ENCODE assay signal across 8 cellular contexts in genomic region chr15:75449585-75450306, GRCh38. TPM values are rescaled to one million over a fixed set of nuclear protein-coding genes. Genes with fewer than 3 reads are reported as not detected.
A peak's percentile ranks its signal among the peaks of the same experiment; 100 is the strongest.
DNase-seq lines count a peak whose midpoint lies in the region; ATAC-seq and TF ChIP-seq lines count a peak whose summit lies in the region.

No MANE protein-coding gene starts in this region.

- H3K9me3 Mint-ChIP-seq in MCF 10A (ENCODE audit: unreplicated experiment): no peaks in the 10 kb centered on the region
- H3K9me3 Mint-ChIP-seq in mesothelial cell of epicardium: no peaks in the 10 kb centered on the region

- no peak for TF ChIP-seq CTCF in heart left ventricle (IDR thresholded peaks at IDR 0.05)
- no peak for TF ChIP-seq CTCF in MCF 10A (IDR thresholded peaks at IDR 0.05; ENCODE audit: unreplicated experiment)
- no peak for TF ChIP-seq CTCF in mesothelial cell of epicardium (IDR thresholded peaks at IDR 0.05; ENCODE audit: unreplicated experiment)
- no peak for TF ChIP-seq CTCF in uterus (IDR thresholded peaks at IDR 0.05)

- H3K27me3 ChIP-seq in heart left ventricle: no peaks in the 10 kb centered on the region
- no peaks in the 10 kb centered on the region for H3K27me3 ChIP-seq in uterus

- H3K36me3 ChIP-seq in heart left ventricle: peaks cover 0 to 18% (median 0%) of the 10 kb centered on the region in 9 donors
- no peaks in the 10 kb centered on the region for H3K36me3 ChIP-seq in uterus

- TSS peak; percentile 4 for BruUV-seq in MCF 10A (replicated peaks; lab: Mats Ljungman, UMichigan)

- WGBS in heart left ventricle, 4 donors: 54 to 62% (median 60%) methylated on average over 14 of the region's 14 CpGs

- intact Hi-C loops in heart left ventricle (cut with DNase I) (loop anchor here in 7 of 10 donors (5.0 to 10.0 kb wide), 7 partner anchors 82 to 407 kb away; partner anchors contain the start of genes MAN2C1 (in 6 of the 7), IMP3 (in 3 of the 7), PTPN9 (in 2 of the 7) and SNUPN (in 2 of the 7)), left ventricle myocardium superior (cut with micrococcal nuclease) (no loop called here), MCF 10A (cut with micrococcal nuclease) (loop anchor here (5.0 kb wide), 2 partner anchors 128 to 178 kb away; partner anchors contain the start of genes PTPN9 and SNUPN), uterus (cut with DNase I; ENCODE audit: low total_unique reads) (no loop called here)

- CTCF ChIA-PET in MCF 10A (lab: Yijun Ruan, JAX): interaction anchor here (0.7 kb wide), 1 partner anchor 1714 kb away, joined by 3 read pairs; no protein-coding TSS in a partner anchor

- ATAC-seq in heart left ventricle (no peak), left ventricle myocardium superior (no peak), GM21381 (IDR thresholded peaks at IDR 0.05; ENCODE audit: unreplicated experiment) (no peak)

- no peaks in the 10 kb centered on the region for H3K27me3 Mint-ChIP-seq in MCF 10A (ENCODE audit: insufficient read depth, unreplicated experiment)
- no peaks in the 10 kb centered on the region for H3K27me3 Mint-ChIP-seq in mesothelial cell of epicardium (ENCODE audit: low read depth)

- no peak for DNase-seq in heart left ventricle
- no peak for DNase-seq in left ventricle myocardium superior
- DNase-seq in MCF 10A (ENCODE audit: unreplicated experiment): no peak
- no peak for DNase-seq in mesothelial cell of epicardium (ENCODE audit: low spot score in 2 of 2, unreplicated experiment in 2 of 2)
- DNase-seq in uterus: peak in 1 of 2 donors; percentile 23
- DNase-seq in stimulated activated CD4-positive, alpha-beta T cell treated with anti-CD3 and anti-CD28 coated beads, Interleukin-12 subunit alpha, Interleukin-12 subunit beta, amount 100 ng/mL, for 4 hours: no peak
- DNase-seq in NCI-H524 treated with DMSO at 0.1 percent for 48 hours (lab: John Stamatoyannopoulos, UW): no peak

- H3K4me1 ChIP-seq in heart left ventricle: peaks cover 4 to 60% (median 21%) of the 10 kb centered on the region in 12 donors
- peaks cover 6 to 7% of the 10 kb centered on the region in 2 donors for H3K4me1 ChIP-seq in uterus

- peak overlapping the region; percentile 48 to 97 (median 90) for H3K4me3 ChIP-seq in heart left ventricle
- peak overlapping the region; percentile 83 to 97 for H3K4me3 ChIP-seq in uterus

- peak overlapping the region; percentile 89 for H3K4me3 Mint-ChIP-seq in MCF 10A (ENCODE audit: unreplicated experiment)
- peak overlapping the region; percentile 92 for H3K4me3 Mint-ChIP-seq in mesothelial cell of epicardium

- POLR2A ChIA-PET in MCF 10A (lab: Yijun Ruan, JAX): interaction anchor here (0.6 to 9.2 kb wide), 11 partner anchors 14 to 217 kb away, joined by 3 to 245 read pairs (median 6); partner anchors contain the start of genes IMP3, MAN2C1, PTPN9 and SNX33

- peaks cover 22% of the 10 kb centered on the region for H3K4me1 Mint-ChIP-seq in MCF 10A (ENCODE audit: insufficient read depth, unreplicated experiment)
- peaks cover 20% of the 10 kb centered on the region for H3K4me1 Mint-ChIP-seq in mesothelial cell of epicardium

- H3K36me3 Mint-ChIP-seq in MCF 10A (ENCODE audit: insufficient read depth, unreplicated experiment) (peaks cover 40% of the 10 kb centered on the region), mesothelial cell of epicardium (peaks cover 8% of the 10 kb centered on the region)

- TF ChIP-seq POLR2A in heart left ventricle (IDR thresholded peaks at IDR 0.05) (no peak), uterus (IDR thresholded peaks at IDR 0.05) (no peak)

- peak overlapping the region; percentile 85 for H3K27ac Mint-ChIP-seq in MCF 10A (ENCODE audit: low read depth, unreplicated experiment)
- peak overlapping the region; percentile 99 for H3K27ac Mint-ChIP-seq in mesothelial cell of epicardium

- H3K9me3 ChIP-seq in heart left ventricle (no peaks in the 10 kb centered on the region), uterus (no peaks in the 10 kb centered on the region)

- peak overlapping the region in 11 of 12 donors; percentile 89 to 100 (median 96) for H3K27ac ChIP-seq in heart left ventricle
- peak overlapping the region; percentile 99 to 100 for H3K27ac ChIP-seq in uterus

RNA-seq across cellular contexts. Expression of gene SIN3A, which starts 1.7 kb away (rescaled TPM):
- total RNA-seq in heart left ventricle: 10 to 100 TPM; 17.1 to 43.5 (median 31.8) TPM
- 10 to 100 TPM in 1 of 2 donors, 1 to 10 TPM in 1; 5.6 to 17.7 TPM for polyA plus RNA-seq in heart left ventricle
- 28.3 TPM for total RNA-seq in left ventricle myocardium superior
- total RNA-seq in MCF 10A (2022): 32.5 and 45.5 TPM in 2 replicates
- total RNA-seq in mesothelial cell of epicardium: 86.6 to 91.5 TPM (median 87.4 TPM) in 3 replicates
- 100 to 1,000 TPM in 1 of 4 donors, 10 to 100 TPM in 3; 20.3 to 116 (median 55.2) TPM for total RNA-seq in uterus

Comparison
In these comparisons a context has a peak if more than half of its experiments do, and no peak if none do; other contexts are left out.
1. intact Hi-C loops: an anchor here in heart left ventricle (5.0 to 10.0 kb wide) and MCF 10A (5.0 kb wide); none called in left ventricle myocardium superior and uterus.